15 cellular contexts compared by ENCODE assay signal in genomic region chr11:2893935-2894334, GRCh38. TPM values are rescaled to one million over a fixed set of nuclear protein-coding genes. Genes with fewer than 3 reads are reported as not detected.
"Had no signal": no experiment of that assay in that cellular context is flagged by ENCODE, and none has a peak within 500 bp of the region (broad histone marks: within the 10 kb centered on the region; RNA-seq: fewer than 3 reads in every experiment).

No MANE protein-coding gene starts in this region.

- H3K27me3 ChIP-seq: gastroesophageal sphincter, ovary, upper lobe of left lung had no signal

- H3K4me3 Mint-ChIP-seq: stimulated activated naive CD8-positive, alpha-beta T cell treated with anti-CD3 and anti-CD28 coated beads, Interleukin-15, Interleukin-2, amounts not matched to agents 100 ng/mL and 50 ng/mL, for 24 hours had no signal

- H3K4me3 ChIP-seq: coronary artery, gastroesophageal sphincter, ovary, upper lobe of left lung had no signal

- H3K9me3 ChIP-seq: gastroesophageal sphincter, ovary, upper lobe of left lung had no signal

- H3K36me3 ChIP-seq: gastroesophageal sphincter, ovary, upper lobe of left lung had no signal

- H3K27ac Mint-ChIP-seq: stimulated activated naive CD8-positive, alpha-beta T cell treated with anti-CD3 and anti-CD28 coated beads, Interleukin-15, Interleukin-2, amounts not matched to agents 100 ng/mL and 50 ng/mL, for 24 hours had no signal

- H3K27ac ChIP-seq: coronary artery, epithelial cell of prostate, ovary had no signal

- ATAC-seq: gastroesophageal sphincter, left ventricle myocardium superior had no signal

- H3K9me3 Mint-ChIP-seq: stimulated activated naive CD8-positive, alpha-beta T cell treated with anti-CD3 and anti-CD28 coated beads, Interleukin-15, Interleukin-2, amounts not matched to agents 100 ng/mL and 50 ng/mL, for 24 hours had no signal

- H3K27me3 Mint-ChIP-seq: stimulated activated naive CD8-positive, alpha-beta T cell treated with anti-CD3 and anti-CD28 coated beads, Interleukin-15, Interleukin-2, amounts not matched to agents 100 ng/mL and 50 ng/mL, for 24 hours had no signal

- DNase-seq: activated CD4-positive, alpha-beta T cell treated with anti-CD3 and anti-CD28 coated beads for 4 hours; activated T-cell treated with anti-CD3 and anti-CD28 coated beads, Interleukin-2, amount 50 U/mL, for 48 hours; caudate nucleus; effector CD8-positive, alpha-beta T cell; left ventricle myocardium superior; ovary; stimulated activated CD4-positive, alpha-beta T cell treated with anti-CD3 and anti-CD28 coated beads, Interleukin-4, amount 100 ng/mL, for 1 hour; stimulated activated CD8-positive, alpha-beta memory T cell treated with anti-CD3 and anti-CD28 coated beads, Interleukin-4, amount 100 ng/mL, for 48 hours; T1000; upper lobe of left lung had no signal

RNA-seq across cellular contexts. Expression of gene PHLDA2, which starts 35.3 kb away (rescaled TPM):
- total RNA-seq: temporal lobe had no signal
